2 cellular contexts compared by ENCODE assay signal in genomic region chr9:136681945-136682699, GRCh38.
TF ChIP-seq lines count a peak whose summit lies in the region.

No MANE protein-coding gene starts in this region.

TF ChIP-seq in HEK293, 187 proteins besides CTCF, POLR2A, EP300 and RAD21:
- peak; percentile 69; the same call in 1 of the 2 replicates for TF ChIP-seq ZNF768 (tag by site-specific recombination; IDR thresholded peaks at IDR 0.05)
- TF ChIP-seq ZNF626 (tag by site-specific recombination; IDR thresholded peaks at IDR 0.05): no peak
- TF ChIP-seq ZIC2 (tag by site-specific recombination; IDR thresholded peaks at IDR 0.05): peak; percentile 30; the same call in 1 of the 2 replicates
- TF ChIP-seq ZNF600 (tag by site-specific recombination; IDR thresholded peaks at IDR 0.05): peak; percentile 37; the same call in 1 of the 2 replicates

TF ChIP-seq in H1, 55 proteins besides CTCF, POLR2A, EP300 and RAD21:
- TF ChIP-seq JUND (IDR thresholded peaks at IDR 0.05; ENCODE audit: low read length) (no peak), SP1 (IDR thresholded peaks at IDR 0.05; ENCODE audit: low read depth, low read length) (no peak), RBBP5 (IDR thresholded peaks at IDR 0.05; ENCODE audit: borderline replicate concordance, low read depth, low read length) (no peak), JUN (IDR thresholded peaks at IDR 0.05; ENCODE audit: low read depth, low read length) (no peak)
TF ChIP-seq in H1: peak in this region for 0.
